13 cellular contexts compared by ENCODE assay signal in genomic region chr4:76634239-76634638, GRCh38.
DNase-seq lines count a peak whose midpoint lies in the region; ATAC-seq, FAIRE-seq and TF ChIP-seq lines count a peak whose summit lies in the region.
"Had no signal": no experiment of that assay in that cellular context is flagged by ENCODE, and none has a peak within 500 bp of the region (broad histone marks: within the 10 kb centered on the region; RNA-seq: fewer than 3 reads in every experiment).

No MANE protein-coding gene starts in this region.

- peak overlapping the region; percentile 54 for H3K27ac ChIP-seq in mammary epithelial cell (ENCODE audit: insufficient read depth, low read depth, low read length)
- no peak overlapping the region for H3K27ac ChIP-seq in heart left ventricle
- no peak overlapping the region for H3K27ac ChIP-seq in left ventricle myocardium inferior (replicated peaks)

- ATAC-seq in heart left ventricle: no peak
- ATAC-seq: activated naive CD8-positive, alpha-beta T cell treated with anti-CD3 and anti-CD28 coated beads, Interleukin-2, amount 50 U/mL, for 24 hours; naive thymus-derived CD8-positive, alpha-beta T cell had no signal

- TF ChIP-seq CTCF in AG04449 (IDR thresholded peaks at IDR 0.05; ENCODE audit: insufficient read depth, low read length, missing control alignments) (no peak), mammary epithelial cell (conservative IDR thresholded peaks at IDR 0.05 in 1 of 2, IDR thresholded peaks at IDR 0.05 in 1 of 2; ENCODE audit: extremely low read depth in 1 of 2, insufficient read depth in 1 of 2, low read depth in 1 of 2, low read length in 2 of 2) (no peak), heart left ventricle (IDR thresholded peaks at IDR 0.05) (no peak), left ventricle myocardium inferior (IDR thresholded peaks at IDR 0.05; ENCODE audit: borderline replicate concordance) (no peak)

- DNase-seq in AG04449 (ENCODE audit: low read depth, low spot score): peak; percentile 65
- DNase-seq in HT1080 (ENCODE audit: low read depth): peak; percentile 20
- DNase-seq in mammary epithelial cell: peak; percentile 56
- no peak for DNase-seq in heart left ventricle
- no peak for DNase-seq in medulla oblongata (ENCODE audit: extremely low spot score)
- DNase-seq in left ventricle myocardium inferior: no peak
- no peak for DNase-seq in MV-4-11 (lab: John Stamatoyannopoulos, UW)
- DNase-seq: activated naive CD8-positive, alpha-beta T cell treated with anti-CD3 and anti-CD28 coated beads, Interleukin-2, amount 50 U/mL, for 24 hours; endodermal cell; immature natural killer cell; naive thymus-derived CD8-positive, alpha-beta T cell; NCI-H2171 treated with DMSO at 0.1 percent for 48 hours had no signal

- whole genome bisulfite sequencing in mammary epithelial cell (ENCODE audit: low coverage, missing lambda C conversion rate): 0% methylated on average over 3 of the region's 3 CpGs
- WGBS in heart left ventricle, 4 donors: 18 to 27% (median 25%) methylated on average over 3 of the region's 3 CpGs

- no peaks in the 10 kb centered on the region for H3K79me2 ChIP-seq in mammary epithelial cell (ENCODE audit: insufficient read depth, low read length)

- peak; percentile 13 for FAIRE-seq in islet of Langerhans (lab: Jason Lieb, UNC)

- POLR2A ChIA-PET in AG04449 (lab: Yijun Ruan, JAX): interaction anchor here (0.7 to 1.0 kb wide), 2 partner anchors 13 to 45 kb away, joined by 3 read pairs; no protein-coding TSS in a partner anchor

- dilution Hi-C loops in mammary epithelial cell (cut with HindIII; ENCODE audit: low sequenced_read_pairs): no loop called here

- H3K4me3 ChIP-seq in AG04449 (ENCODE audit: low read depth, low read length) (no peak overlapping the region), mammary epithelial cell (replicated peaks in 1 of 3; ENCODE audit: insufficient read depth in 1 of 3, low read depth in 2 of 3, low read length in 3 of 3) (no peak overlapping the region), heart left ventricle (no peak overlapping the region), left ventricle myocardium inferior (no peak overlapping the region)

- no TSS peak for BruUV-seq in mammary epithelial cell (replicated peaks; lab: Mats Ljungman, UMichigan)

- no peak overlapping the region for H2AFZ ChIP-seq in mammary epithelial cell (ENCODE audit: low read depth, low read length)

- H3K9me3 ChIP-seq in mammary epithelial cell (replicated peaks; ENCODE audit: insufficient read depth, low read length) (no peaks in the 10 kb centered on the region), heart left ventricle (no peaks in the 10 kb centered on the region), left ventricle myocardium inferior (replicated peaks) (no peaks in the 10 kb centered on the region)

- no peak overlapping the region for H3K9ac ChIP-seq in mammary epithelial cell (ENCODE audit: insufficient read depth, low read length)

- H4K20me1 ChIP-seq in mammary epithelial cell (ENCODE audit: insufficient read depth, low read length): no peaks in the 10 kb centered on the region

- H3K27me3 ChIP-seq in mammary epithelial cell (ENCODE audit: insufficient read depth, low read length) (no peaks in the 10 kb centered on the region), heart left ventricle (no peaks in the 10 kb centered on the region), left ventricle myocardium inferior (ENCODE audit: low read depth) (no peaks in the 10 kb centered on the region)

- no peak for TF ChIP-seq POLR2A in heart left ventricle (IDR thresholded peaks at IDR 0.05)

- CTCF ChIA-PET in AG04449 (lab: Yijun Ruan, JAX): interaction anchor here (0.8 to 2.5 kb wide), 2 partner anchors 10 to 123 kb away, joined by 3 to 8 read pairs; no protein-coding TSS in a partner anchor
- CTCF ChIA-PET in mammary epithelial cell (lab: Charles Lee; ENCODE audit: low non-redundant PET): no interaction called here

- H3K36me3 ChIP-seq in mammary epithelial cell (ENCODE audit: insufficient read depth, low read length) (no peaks in the 10 kb centered on the region), heart left ventricle (no peaks in the 10 kb centered on the region), left ventricle myocardium inferior (no peaks in the 10 kb centered on the region)

- intact Hi-C loops in mammary epithelial cell (cut with micrococcal nuclease) (loop anchor here (2.0 kb wide), 1 partner anchor 55 kb away; no protein-coding TSS in a partner anchor), heart left ventricle (cut with DNase I) (no loop called here), left ventricle myocardium inferior (cut with micrococcal nuclease) (no loop called here)

- peak overlapping the region; percentile 68 for H3K4me2 ChIP-seq in mammary epithelial cell (ENCODE audit: insufficient read depth, low read depth, low read length)

- H3K4me1 ChIP-seq in mammary epithelial cell (ENCODE audit: insufficient read depth, low read length) (peaks cover 41% of the 10 kb centered on the region), heart left ventricle (peaks cover 0 to 8% (median 0%) of the 10 kb centered on the region in 12 donors), left ventricle myocardium inferior (peaks cover 4% of the 10 kb centered on the region)

- in situ Hi-C loops in mammary epithelial cell (cut with MboI; ENCODE audit: low sequenced_read_pairs in 2 of 2): no loop called here

Comparison
In these comparisons a context has a peak if more than half of its experiments do, and no peak if none do; other contexts are left out.
1. DNase-seq: peak in AG04449 (single experiment), HT1080 (single experiment) and mammary epithelial cell (single experiment); none in heart left ventricle (0 of 5), medulla oblongata (single experiment), left ventricle myocardium inferior (single experiment) and MV-4-11 (single experiment).